Comparison of ENCODE assay signal across 13 cellular contexts in genomic region chr2:106165064-106165463, GRCh38. TPM values are rescaled to one million over a fixed set of nuclear protein-coding genes. Genes with fewer than 3 reads are reported as not detected.
DNase-seq lines count a peak whose midpoint lies in the region; ATAC-seq lines count a peak whose summit lies in the region.
"Had no signal": no experiment of that assay in that cellular context is flagged by ENCODE, and none has a peak within 500 bp of the region (broad histone marks: within the 10 kb centered on the region; RNA-seq: fewer than 3 reads in every experiment).

No MANE protein-coding gene starts in this region.

- H3K9me3 ChIP-seq in iPS-20b (ENCODE audit: insufficient read depth, low read depth, low read length) = no peaks in the 10 kb centered on the region
- H3K9me3 ChIP-seq: mucosa of descending colon had no signal

- H3K4me1 ChIP-seq in iPS-20b (ENCODE audit: insufficient read depth, low read length) = peaks cover 47% of the 10 kb centered on the region

- peaks cover 10% of the 10 kb centered on the region for H3K36me3 Mint-ChIP-seq in activated naive CD4-positive, alpha-beta T cell treated with anti-CD3 and anti-CD28 coated beads, Interleukin-2, amount 50 U/mL, for 24 hours
- H3K36me3 Mint-ChIP-seq in T-cell = peaks cover 18% of the 10 kb centered on the region

- no peaks in the 10 kb centered on the region for H3K9me3 Mint-ChIP-seq in activated naive CD4-positive, alpha-beta T cell treated with anti-CD3 and anti-CD28 coated beads, Interleukin-2, amount 50 U/mL, for 24 hours
- no peaks in the 10 kb centered on the region for H3K9me3 Mint-ChIP-seq in T-cell

- H3K4me3 ChIP-seq in iPS-20b (ENCODE audit: low read length) = peak overlapping the region; percentile 44; the same call in 1 of the 2 replicates
- H3K4me3 ChIP-seq: mucosa of descending colon had no signal

- no peak for DNase-seq in activated naive CD4-positive, alpha-beta T cell treated with Interleukin-2 at 50 U/mL for 16 hours
- DNase-seq in T-cell = no peak
- DNase-seq in stimulated activated naive CD8-positive, alpha-beta T cell treated with anti-CD3 and anti-CD28 coated beads, Interleukin-15, Interleukin-2, amounts not matched to agents 100 U/mL and 50 U/mL, for 24 hours = no peak
- DNase-seq: C1 segment of cervical spinal cord; mucosa of descending colon; NCI-H146; NK-92 treated with Interleukin-12 subunit alpha and Interleukin-12 subunit beta, amount 100 ng/mL, for 24 hours had no signal

- POLR2A ChIA-PET in T-cell (lab: Charles Lee) = interaction anchor here in 1 of 2 donors (0.5 to 1.5 kb wide), 2 partner anchors 10 to 82 kb away, joined by 3 to 6 read pairs; no protein-coding TSS in a partner anchor

- peaks cover 29% of the 10 kb centered on the region for H3K36me3 ChIP-seq in iPS-20b (ENCODE audit: insufficient read depth, low read depth, low read length)

- H3K27me3 Mint-ChIP-seq in activated naive CD4-positive, alpha-beta T cell treated with anti-CD3 and anti-CD28 coated beads, Interleukin-2, amount 50 U/mL, for 24 hours = no peaks in the 10 kb centered on the region
- no peaks in the 10 kb centered on the region for H3K27me3 Mint-ChIP-seq in T-cell

- peak overlapping the region; percentile 19 for H3K4me3 Mint-ChIP-seq in activated naive CD4-positive, alpha-beta T cell treated with anti-CD3 and anti-CD28 coated beads, Interleukin-2, amount 50 U/mL, for 24 hours
- peak overlapping the region in 2 of 3 donors; percentile 15 to 90 for H3K4me3 Mint-ChIP-seq in T-cell

- H3K27ac ChIP-seq in iPS-20b (ENCODE audit: low read length) = peak overlapping the region; percentile 31
- H3K27ac ChIP-seq: epithelial cell of prostate had no signal

- H3K9ac ChIP-seq in iPS-20b (ENCODE audit: low read depth, low read length) = peak overlapping the region; percentile 39; the same call in 1 of the 2 replicates

- peaks cover 99% of the 10 kb centered on the region for H3K4me1 Mint-ChIP-seq in activated naive CD4-positive, alpha-beta T cell treated with anti-CD3 and anti-CD28 coated beads, Interleukin-2, amount 50 U/mL, for 24 hours
- H3K4me1 Mint-ChIP-seq in T-cell = peaks cover 88 to 95% (median 95%) of the 10 kb centered on the region in 3 donors

- ATAC-seq in T-cell (replicated peaks in 1 of 4) (no peak), HG02885 (IDR thresholded peaks at IDR 0.05; ENCODE audit: poor library complexity, unreplicated experiment) (no peak), HG03097 (IDR thresholded peaks at IDR 0.05; ENCODE audit: low FRiP score, unreplicated experiment) (no peak), GM21423 (IDR thresholded peaks at IDR 0.05; ENCODE audit: unreplicated experiment) (no peak)
- peak; percentile 60 for ATAC-seq in stimulated activated naive CD8-positive, alpha-beta T cell treated with anti-CD3 and anti-CD28 coated beads, Interleukin-15, Interleukin-2, amounts not matched to agents 100 U/mL and 50 U/mL, for 24 hours
- ATAC-seq: mucosa of descending colon had no signal

- H3K27ac Mint-ChIP-seq in activated naive CD4-positive, alpha-beta T cell treated with anti-CD3 and anti-CD28 coated beads, Interleukin-2, amount 50 U/mL, for 24 hours = peak overlapping the region; percentile 60
- H3K27ac Mint-ChIP-seq in T-cell = peak overlapping the region; percentile 99 to 100

- H3K27me3 ChIP-seq in iPS-20b (ENCODE audit: insufficient read depth, low read length) = no peaks in the 10 kb centered on the region

- CTCF ChIA-PET in T-cell (lab: Charles Lee) = interaction anchor here in 1 of 2 donors (0.5 kb wide), 1 partner anchor 417 kb away, joined by 5 read pairs; no protein-coding TSS in a partner anchor

RNA-seq across cellular contexts. Expression of gene UXS1, which starts 29.0 kb away (rescaled TPM):
- 100 to 1,000 TPM in 4 of 5 donors, 10 to 100 TPM in 1; 90.8 to 167 (median 145) TPM for total RNA-seq in T-cell
